8 cellular contexts compared by ENCODE assay signal in the genomic region with DNA sequence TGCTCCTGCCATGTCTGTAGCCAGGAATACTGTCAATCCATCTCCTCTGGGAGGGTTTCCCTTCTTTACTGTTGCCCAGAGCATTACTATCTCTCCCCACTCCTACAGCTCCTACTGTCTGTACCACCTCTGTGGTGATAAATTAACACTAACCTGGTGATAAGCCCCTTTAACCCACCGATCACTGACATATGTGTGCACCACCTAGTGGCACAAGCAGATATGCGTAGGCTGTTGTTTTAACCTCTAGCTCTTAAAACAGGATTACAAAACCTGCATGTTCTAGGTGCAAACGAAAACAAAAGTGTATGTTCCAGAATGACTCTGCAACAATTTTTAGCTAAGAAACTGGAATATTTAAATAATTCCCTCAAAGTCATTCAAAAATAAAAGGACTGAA.
DNase-seq lines count a peak whose midpoint lies in the region; ATAC-seq, FAIRE-seq and TF ChIP-seq lines count a peak whose summit lies in the region.

No MANE protein-coding gene starts in this region.

- no peak overlapping the region for H3K4me2 ChIP-seq in GM23248 (ENCODE audit: unreplicated experiment)
- H3K4me2 ChIP-seq in OCI-LY7 (ENCODE audit: low read length), result no peak overlapping the region

- POLR2A ChIA-PET in OCI-LY7 (lab: Charles Lee), result no interaction called here

- DNase-seq in GM06990 (ENCODE audit: extremely low read depth, insufficient read length), result no peak
- DNase-seq in GM23248, result peak; percentile 37
- DNase-seq in OCI-LY7 (ENCODE audit: low spot score), result peak; percentile 50
- no peak for DNase-seq in kidney
- DNase-seq in cardiac septum (ENCODE audit: low spot score), result no peak
- no peak for DNase-seq in T-helper 2 cell treated with Interferon-gamma antibody and Interleukin-4, amounts not matched to agents 5 μg/mL and 100 μg/mL, for 36 hours (ENCODE audit: low spot score)
- DNase-seq in upper lobe of left lung, result no peak
- no peak for DNase-seq in amniotic stem cell (lab: John Stamatoyannopoulos, UW)

- H3K9me2 ChIP-seq in GM23248 (ENCODE audit: insufficient read depth) (no peaks in the 10 kb centered on the region), OCI-LY7 (ENCODE audit: insufficient read depth, low read length) (no peaks in the 10 kb centered on the region)

- no peak overlapping the region for H3K4me3 ChIP-seq in GM06990 (replicated peaks; ENCODE audit: low read depth, low read length)
- H3K4me3 ChIP-seq in GM23248, result no peak overlapping the region
- no peak overlapping the region for H3K4me3 ChIP-seq in OCI-LY7 (ENCODE audit: low read depth, low read length, poor library complexity, severe bottlenecking)
- no peak overlapping the region for H3K4me3 ChIP-seq in kidney (ENCODE audit: low read length in 2 of 2)
- H3K4me3 ChIP-seq in upper lobe of left lung, result no peak overlapping the region

- H3K27ac ChIP-seq in GM23248 (no peak overlapping the region), OCI-LY7 (ENCODE audit: low read depth, low read length, poor library complexity, severe bottlenecking) (no peak overlapping the region), kidney (ENCODE audit: low read depth in 2 of 2, low read length in 2 of 2) (no peak overlapping the region), upper lobe of left lung (no peak overlapping the region)

- BruUV-seq in OCI-LY7 (replicated peaks; lab: Mats Ljungman, UMichigan), result no TSS peak

- CTCF ChIA-PET in OCI-LY7 (lab: Charles Lee; ENCODE audit: unreplicated experiment), result no interaction called here

- intact Hi-C loops in OCI-LY7 (cut with micrococcal nuclease; ENCODE audit: unreplicated experiment), result no loop called here
- intact Hi-C loops in kidney (cut with DNase I), result no loop called here
- intact Hi-C loops in cardiac septum (cut with DNase I), result no loop called here

- in situ Hi-C loops in GM23248 (cut with MboI), result no loop called here

- no peaks in the 10 kb centered on the region for H4K20me1 ChIP-seq in GM23248 (ENCODE audit: insufficient read depth)
- no peaks in the 10 kb centered on the region for H4K20me1 ChIP-seq in OCI-LY7 (ENCODE audit: insufficient read depth, low read length)

- H3F3A ChIP-seq in GM23248 (ENCODE audit: insufficient read depth), result no peaks in the 10 kb centered on the region

- H3K9me3 Mint-ChIP-seq in T-helper 2 cell treated with Interferon-gamma antibody and Interleukin-4, amounts not matched to agents 5 μg/mL and 100 μg/mL, for 36 hours, result no peaks in the 10 kb centered on the region

- no peak for FAIRE-seq in kidney (lab: Jason Lieb, UNC)

- H3K9me3 ChIP-seq in GM23248 (ENCODE audit: low read depth), result no peaks in the 10 kb centered on the region
- H3K9me3 ChIP-seq in OCI-LY7 (ENCODE audit: low read length), result no peaks in the 10 kb centered on the region
- no peaks in the 10 kb centered on the region for H3K9me3 ChIP-seq in kidney (ENCODE audit: control insufficient read depth in 1 of 2, low read length in 2 of 2)
- no peaks in the 10 kb centered on the region for H3K9me3 ChIP-seq in upper lobe of left lung

- H3K27me3 Mint-ChIP-seq in T-helper 2 cell treated with Interferon-gamma antibody and Interleukin-4, amounts not matched to agents 5 μg/mL and 100 μg/mL, for 36 hours (ENCODE audit: low read depth), result no peaks in the 10 kb centered on the region

- ATAC-seq in upper lobe of left lung (ENCODE audit: low FRiP score in 2 of 2), result no peak

- no peak overlapping the region for H3K4me3 Mint-ChIP-seq in T-helper 2 cell treated with Interferon-gamma antibody and Interleukin-4, amounts not matched to agents 5 μg/mL and 100 μg/mL, for 36 hours

- H3K4me1 ChIP-seq in GM23248 (ENCODE audit: insufficient read depth) (peaks cover 6% of the 10 kb centered on the region; the same call in 1 of the 2 replicates), OCI-LY7 (ENCODE audit: insufficient read depth, low read length, poor library complexity, severe bottlenecking) (no peaks in the 10 kb centered on the region), kidney (ENCODE audit: control insufficient read depth in 1 of 2, insufficient read depth in 1 of 2, low read depth in 1 of 2, low read length in 2 of 2) (peaks cover 2 to 9% of the 10 kb centered on the region in 2 donors), upper lobe of left lung (no peaks in the 10 kb centered on the region)

- H3K27me3 ChIP-seq in GM06990 (replicated peaks; ENCODE audit: control insufficient read depth, insufficient read depth, low read length) (no peaks in the 10 kb centered on the region), GM23248 (replicated peaks; ENCODE audit: insufficient read depth) (no peaks in the 10 kb centered on the region), upper lobe of left lung (no peaks in the 10 kb centered on the region)

- H3K9ac ChIP-seq in GM23248, result no peak overlapping the region
- no peak overlapping the region for H3K9ac ChIP-seq in kidney (ENCODE audit: low read length in 2 of 2)

- no peaks in the 10 kb centered on the region for H3K36me3 Mint-ChIP-seq in T-helper 2 cell treated with Interferon-gamma antibody and Interleukin-4, amounts not matched to agents 5 μg/mL and 100 μg/mL, for 36 hours (ENCODE audit: low read depth)

- no peak for TF ChIP-seq POLR2A in upper lobe of left lung (IDR thresholded peaks at IDR 0.05)

- H3K4me1 Mint-ChIP-seq in T-helper 2 cell treated with Interferon-gamma antibody and Interleukin-4, amounts not matched to agents 5 μg/mL and 100 μg/mL, for 36 hours (ENCODE audit: low read depth), result no peaks in the 10 kb centered on the region

- TF ChIP-seq EP300 in upper lobe of left lung (IDR thresholded peaks at IDR 0.05), result no peak

- TF ChIP-seq CTCF in GM06990 (IDR thresholded peaks at IDR 0.05; ENCODE audit: insufficient read depth, low read length, poor library complexity, severe bottlenecking) (peak; percentile 78), OCI-LY7 (conservative IDR thresholded peaks at IDR 0.05; ENCODE audit: low read length) (peak; percentile 85), kidney (IDR thresholded peaks at IDR 0.05; ENCODE audit: borderline replicate concordance, extremely low read depth, insufficient read depth) (peak; percentile 60), upper lobe of left lung (IDR thresholded peaks at IDR 0.05) (peak in 3 of 6 experiments; percentile 32 to 36 (median 33))

- H3K79me2 ChIP-seq in GM23248 (ENCODE audit: insufficient read depth) (no peaks in the 10 kb centered on the region), OCI-LY7 (ENCODE audit: insufficient read depth, low read depth, low read length) (no peaks in the 10 kb centered on the region)

- no peak overlapping the region for H3K27ac Mint-ChIP-seq in T-helper 2 cell treated with Interferon-gamma antibody and Interleukin-4, amounts not matched to agents 5 μg/mL and 100 μg/mL, for 36 hours

- H2AFZ ChIP-seq in GM23248 (no peak overlapping the region), OCI-LY7 (ENCODE audit: low read length) (no peak overlapping the region)

- H3K36me3 ChIP-seq in GM06990 (ENCODE audit: control insufficient read depth, insufficient read depth, low read length) (no peaks in the 10 kb centered on the region), GM23248 (ENCODE audit: low read depth) (no peaks in the 10 kb centered on the region), OCI-LY7 (ENCODE audit: insufficient read depth, low read length) (no peaks in the 10 kb centered on the region), kidney (ENCODE audit: control insufficient read depth in 1 of 2, insufficient read depth in 2 of 2, low read length in 2 of 2) (no peaks in the 10 kb centered on the region), upper lobe of left lung (no peaks in the 10 kb centered on the region)

- 18 to 20% methylated on average over 3 of the region's 3 CpGs for WGBS in GM23248 (ENCODE audit: low coverage in 1 of 2, low lambda C conversion rate in 2 of 2, missing lambda C conversion rate in 2 of 2), 2 experiments
- WGBS in upper lobe of left lung, 2 donors, result 13 to 21% methylated on average over 3 of the region's 3 CpGs

Comparison
In these comparisons a context has a peak if more than half of its experiments do, and no peak if none do; other contexts are left out.
1. DNase-seq: peak in GM23248 (single experiment) and OCI-LY7 (single experiment); none in GM06990 (single experiment), kidney (single experiment), cardiac septum (single experiment), T-helper 2 cell treated with Interferon-gamma antibody and Interleukin-4, amounts not matched to agents 5 μg/mL and 100 μg/mL, for 36 hours (single experiment), upper lobe of left lung (0 of 2) and amniotic stem cell (single experiment).